8 cellular contexts compared by ENCODE assay signal in the genomic region with DNA sequence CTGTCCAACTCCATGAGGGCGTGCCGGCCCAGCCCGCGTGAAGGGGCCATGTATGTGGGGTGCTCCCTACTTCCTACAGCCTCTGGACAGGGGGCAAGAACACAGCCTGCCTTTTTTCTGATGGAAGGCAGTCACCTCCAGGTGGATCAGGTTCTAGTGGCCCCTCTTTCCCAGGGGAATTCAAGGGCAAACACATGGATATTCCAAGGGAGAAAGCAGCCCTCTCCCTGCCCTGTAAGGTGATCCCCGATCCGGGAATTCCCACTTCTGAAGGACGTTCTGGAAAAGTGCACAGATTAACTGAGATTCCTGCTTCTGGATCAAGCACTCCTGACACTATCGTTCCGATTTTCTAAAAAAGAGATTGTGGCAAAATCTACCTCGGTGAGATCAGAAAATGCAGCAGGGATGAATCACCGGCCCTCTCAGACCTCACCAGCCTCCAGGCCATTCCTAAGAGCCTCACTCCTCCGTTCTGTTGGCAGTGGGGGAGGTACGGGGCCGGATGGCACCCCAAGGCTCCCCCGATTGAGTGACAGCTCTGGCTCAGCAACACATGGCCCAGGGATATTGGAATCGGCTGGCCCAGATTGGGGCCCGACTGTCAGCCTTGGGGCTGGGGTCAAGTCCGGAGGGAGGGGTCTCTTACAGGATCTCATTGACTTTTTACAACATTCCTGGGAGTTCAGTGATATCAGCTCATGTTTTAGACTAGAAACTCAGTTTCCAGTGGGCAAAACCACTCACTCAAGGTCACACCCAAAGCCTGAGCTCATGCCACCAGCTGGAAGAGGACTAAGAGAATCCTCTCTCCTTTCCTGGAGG. TPM values are rescaled to one million over a fixed set of nuclear protein-coding genes. Genes with fewer than 3 reads are reported as not detected.
DNase-seq lines count a peak whose midpoint lies in the region; ATAC-seq and TF ChIP-seq lines count a peak whose summit lies in the region.

No MANE protein-coding gene starts in this region.

- 63 to 76% (median 66%) methylated on average over 18 of the region's 18 CpGs for WGBS in psoas muscle, 3 donors

- TF ChIP-seq CTCF in fibroblast of the aortic adventitia (IDR thresholded peaks at IDR 0.05; ENCODE audit: insufficient read depth, low read length): no peak
- TF ChIP-seq CTCF in psoas muscle (IDR thresholded peaks at IDR 0.05): no peak

- H3K27ac ChIP-seq in SJCRH30 (peak overlapping the region; percentile 69), psoas muscle (peak overlapping the region; percentile 16)

- H3K36me3 ChIP-seq in SJCRH30: no peaks in the 10 kb centered on the region
- H3K36me3 ChIP-seq in psoas muscle (ENCODE audit: insufficient read depth in 1 of 2, low read depth in 1 of 2): no peaks in the 10 kb centered on the region

- DNase-seq in GM03348 (ENCODE audit: low spot score): peak; percentile 90
- peak; percentile 70 to 72 for DNase-seq in SJCRH30
- DNase-seq in fibroblast of the aortic adventitia (ENCODE audit: low read depth): peak; percentile 68
- DNase-seq in psoas muscle: no peak
- no peak for DNase-seq in NCI-H2196 treated with DMSO at 0.1 percent for 48 hours (lab: John Stamatoyannopoulos, UW; ENCODE audit: unreplicated experiment)
- DNase-seq in NCI-H2227 treated with DMSO at 0.1 percent for 48 hours (lab: John Stamatoyannopoulos, UW): no peak
- no peak for DNase-seq in NCI-H446 treated with DMSO at 0.1 percent for 48 hours (lab: John Stamatoyannopoulos, UW)

- no peaks in the 10 kb centered on the region for H3K9me3 ChIP-seq in SJCRH30 (replicated peaks)
- no peaks in the 10 kb centered on the region for H3K9me3 ChIP-seq in psoas muscle

- ATAC-seq in psoas muscle: peak in 3 of 4 donors; percentile 11 to 18 (median 16)
- ATAC-seq in GM21526 (IDR thresholded peaks at IDR 0.05; ENCODE audit: low FRiP score, unreplicated experiment): no peak

- intact Hi-C loops in psoas muscle (cut with DNase I): loop anchor here in 1 of 2 donors (5.0 to 10.0 kb wide), 2 partner anchors 34 to 57 kb away; partner anchors contain the start of gene STX4

- H3K4me1 ChIP-seq in SJCRH30 (peaks cover 27% of the 10 kb centered on the region), psoas muscle (peaks cover 6% of the 10 kb centered on the region)

- H3K27me3 ChIP-seq in SJCRH30 (no peaks in the 10 kb centered on the region), psoas muscle (ENCODE audit: insufficient read depth in 3 of 3, low read length in 2 of 3) (no peaks in the 10 kb centered on the region)

- H3K4me3 ChIP-seq in SJCRH30: peak overlapping the region; percentile 7
- H3K4me3 ChIP-seq in fibroblast of the aortic adventitia (ENCODE audit: low read depth, low read length): no peak overlapping the region
- peak overlapping the region; percentile 73 for H3K4me3 ChIP-seq in psoas muscle

RNA-seq across cellular contexts. Expression of gene STX1B, which starts 12.3 kb away (rescaled TPM):
- total RNA-seq in SJCRH30 (2014; rRNA removed; shearing (Covaris generic)): 0.94 and 1.4 TPM in 2 replicates
- total RNA-seq in fibroblast of the aortic adventitia (ENCODE audit: low replicate concordance) (2.1 and 2.3 TPM in 2 replicates), psoas muscle (under 1 TPM in 3 of 4 donors, not detected in 1; 0.11 to 0.64 (median 0.26) TPM)
- under 1 TPM; 0.04 to 0.14 (median 0.05) TPM for polyA plus RNA-seq in psoas muscle

RNA-seq across cellular contexts. Expression of gene HSD3B7, which starts 13.1 kb away (rescaled TPM):
- 2.6 and 3.4 TPM in 2 replicates for total RNA-seq in SJCRH30 (2014; rRNA removed; shearing (Covaris generic))
- 15.5 and 60.9 TPM in 2 replicates for total RNA-seq in fibroblast of the aortic adventitia (ENCODE audit: low replicate concordance)
- 10 to 100 TPM in 1 of 4 donors, 1 to 10 TPM in 3; 3.2 to 12.8 (median 5.4) TPM for total RNA-seq in psoas muscle
- 1 to 10 TPM; 3.5 to 4.9 (median 4.1) TPM for polyA plus RNA-seq in psoas muscle

RNA-seq across cellular contexts. Expression of gene STX4, which starts 35.3 kb away (rescaled TPM):
- total RNA-seq in SJCRH30 (2014; rRNA removed; shearing (Covaris generic)): 22.6 and 23.9 TPM in 2 replicates
- 24.2 and 29.7 TPM in 2 replicates for total RNA-seq in fibroblast of the aortic adventitia (ENCODE audit: low replicate concordance)
- 10 to 100 TPM; 47.6 to 57.8 (median 51.6) TPM for total RNA-seq in psoas muscle
- 100 to 1,000 TPM in 1 of 3 donors, 10 to 100 TPM in 2; 61.8 to 123 (median 83.3) TPM for polyA plus RNA-seq in psoas muscle

RNA-seq across cellular contexts. Expression of gene SETD1A, which starts 40.5 kb away (rescaled TPM):
- 8.9 TPM in 2 replicates for total RNA-seq in SJCRH30 (2014; rRNA removed; shearing (Covaris generic))
- total RNA-seq in fibroblast of the aortic adventitia (ENCODE audit: low replicate concordance) (1.6 and 5.3 TPM in 2 replicates), psoas muscle (10 to 100 TPM; 13.3 to 19.0 (median 16.2) TPM)
- 10 to 100 TPM in 1 of 3 donors, 1 to 10 TPM in 2; 7.9 to 15.9 (median 9.4) TPM for polyA plus RNA-seq in psoas muscle

RNA-seq across cellular contexts. Expression of gene ORAI3, which starts 49.2 kb away (rescaled TPM):
- total RNA-seq in SJCRH30 (2014; rRNA removed; shearing (Covaris generic)): 4.0 and 7.0 TPM in 2 replicates
- total RNA-seq in fibroblast of the aortic adventitia (ENCODE audit: low replicate concordance): 33.0 and 35.6 TPM in 2 replicates
- 1 to 10 TPM; 3.6 to 5.8 (median 5.5) TPM for total RNA-seq in psoas muscle
- 1 to 10 TPM; 3.5 to 6.0 (median 4.0) TPM for polyA plus RNA-seq in psoas muscle

Comparison
In these comparisons a context has a peak if more than half of its experiments do, and no peak if none do; other contexts are left out.
1. DNase-seq: peak in GM03348 (single experiment), SJCRH30 (2 of 2) and fibroblast of the aortic adventitia (single experiment); none in psoas muscle (0 of 2), NCI-H2196 treated with DMSO at 0.1 percent for 48 hours (single experiment), NCI-H2227 treated with DMSO at 0.1 percent for 48 hours (single experiment) and NCI-H446 treated with DMSO at 0.1 percent for 48 hours (single experiment).